Comparison of ENCODE assay signal across 8 cellular contexts in the genomic region with DNA sequence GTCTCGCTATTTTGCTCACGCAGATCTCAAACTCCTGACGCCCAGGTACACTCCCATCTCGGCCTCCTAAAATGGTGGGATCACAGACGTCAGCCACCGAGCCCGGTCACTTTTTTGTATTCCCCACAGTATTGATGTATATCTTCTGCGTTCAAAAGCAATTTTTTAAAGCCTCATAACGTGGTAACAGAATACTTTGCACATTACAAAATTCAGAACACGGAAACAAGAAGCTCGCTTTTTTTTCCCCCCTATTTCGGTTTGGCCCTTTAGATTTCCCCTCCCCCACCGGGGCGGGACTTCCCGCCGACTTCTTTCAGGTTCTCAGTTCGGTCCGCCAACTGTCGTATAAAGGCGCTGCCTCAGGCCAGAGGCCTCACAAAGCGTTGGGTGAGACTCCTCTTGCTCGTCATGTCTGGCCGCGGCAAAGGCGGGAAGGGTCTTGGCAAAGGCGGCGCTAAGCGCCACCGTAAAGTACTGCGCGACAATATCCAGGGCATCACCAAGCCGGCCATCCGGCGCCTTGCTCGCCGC.
DNase-seq lines count a peak whose midpoint lies in the region; TF ChIP-seq lines count a peak whose summit lies in the region.
"Not testable (repeated sequence)": the region's sequence is repeated elsewhere in the genome, so short reads cannot be mapped to it uniquely, and the experiment has no call there.

No MANE protein-coding gene starts in this region.

- H3K4me3 ChIP-seq in H7 (ENCODE audit: insufficient read depth, low read depth, low read length) = peak overlapping the region; percentile 24
- peak overlapping the region; percentile 23 to 39 for H3K4me3 ChIP-seq in esophagus (ENCODE audit: low read depth in 1 of 2, low read length in 2 of 2)
- H3K4me3 ChIP-seq in subcutaneous abdominal adipose tissue (ENCODE audit: low read depth in 1 of 5, low read length in 5 of 5) = peak overlapping the region; percentile 37 to 75 (median 66)

- DNase-seq in ELR (ENCODE audit: low read depth) (peak; percentile 74), KG1 (lab: John Stamatoyannopoulos, UW) (peak; percentile 38), myocyte (ENCODE audit: low read depth) (peak; percentile 69)
- not testable (repeated sequence) for DNase-seq in H7
- DNase-seq in activated T-cell treated with anti-CD3 and anti-CD28 coated beads, Interleukin-2, amount 50 U/mL, for 48 hours = peak; percentile 81

- not testable (repeated sequence) for H3K27me3 ChIP-seq in H7 (ENCODE audit: control insufficient read depth, insufficient read depth, low read length); esophagus (ENCODE audit: control insufficient read depth in 1 of 2, insufficient read depth in 2 of 2, low read length in 2 of 2); subcutaneous abdominal adipose tissue (ENCODE audit: control insufficient read depth in 5 of 5, insufficient read depth in 4 of 5, low read length in 5 of 5)

- WGBS in esophagus, 2 donors = 1 to 2% methylated on average over 23 to 27 of the region's 36 CpGs

- peak overlapping the region in 2 of 5 donors; percentile 20 to 62 for H3K9ac ChIP-seq in subcutaneous abdominal adipose tissue (ENCODE audit: low read length in 5 of 5)

- H3K27ac ChIP-seq in esophagus (ENCODE audit: low read depth in 2 of 2, low read length in 1 of 2) (peak overlapping the region; percentile 67 to 71), subcutaneous abdominal adipose tissue (ENCODE audit: low read depth, low read length) (peak overlapping the region; percentile 54)

- not testable (repeated sequence) for H3K9me3 ChIP-seq in esophagus (ENCODE audit: control insufficient read depth in 2 of 2, insufficient read depth in 1 of 2, low read depth in 1 of 2, low read length in 1 of 2); subcutaneous abdominal adipose tissue (ENCODE audit: control insufficient read depth in 5 of 5, low read length in 5 of 5)

- not testable (repeated sequence) for H3K4me1 ChIP-seq in esophagus (ENCODE audit: control insufficient read depth in 2 of 2, insufficient read depth in 2 of 2, low read length in 1 of 2)
- H3K4me1 ChIP-seq in subcutaneous abdominal adipose tissue (ENCODE audit: control insufficient read depth in 5 of 5, insufficient read depth in 5 of 5, low read length in 5 of 5) = peaks cover 0 to 11% (median 5%) of the 10 kb centered on the region in 5 donors

- not testable (repeated sequence) for H3K36me3 ChIP-seq in H7 (replicated peaks; ENCODE audit: control insufficient read depth, insufficient read depth, low read length); esophagus (ENCODE audit: control insufficient read depth in 2 of 2, insufficient read depth in 2 of 2, low read length in 1 of 2); subcutaneous abdominal adipose tissue (ENCODE audit: control insufficient read depth in 5 of 5, insufficient read depth in 5 of 5, low read length in 5 of 5)

TF ChIP-seq in PFSK-1, 5 proteins besides CTCF, POLR2A, EP300 and RAD21:
- 0 out of 2 replicates have a peak, but pooled peaks have one; percentile 17 for TF ChIP-seq SIN3A (IDR thresholded peaks at IDR 0.05; ENCODE audit: borderline replicate concordance, insufficient read depth, low read length)
- peak; percentile 71 for TF ChIP-seq POLR2AphosphoS5 (IDR thresholded peaks at IDR 0.05; ENCODE audit: low read depth, low read length)
